18 cellular contexts compared by ENCODE assay signal in genomic region chr19:5958074-5958850, GRCh38. TPM values are rescaled to one million over a fixed set of nuclear protein-coding genes. Genes with fewer than 3 reads are reported as not detected.
DNase-seq lines count a peak whose midpoint lies in the region; ATAC-seq and TF ChIP-seq lines count a peak whose summit lies in the region.
"Had no signal": no experiment of that assay in that cellular context is flagged by ENCODE, and none has a peak within 500 bp of the region (broad histone marks: within the 10 kb centered on the region; RNA-seq: fewer than 3 reads in every experiment).

No MANE protein-coding gene starts in this region.

- H3K4me3 ChIP-seq in cardiac muscle cell, result no peak overlapping the region
- no peak overlapping the region for H3K4me3 ChIP-seq in endocrine pancreas (ENCODE audit: control insufficient read depth, insufficient read depth, low read length)
- no peak overlapping the region for H3K4me3 ChIP-seq in GM23248
- H3K4me3 ChIP-seq: BLaER1 treated with 17β-estradiol and CSF1 and Interleukin-3, amounts not matched to agents 10 nM and 100 nM had no signal

- H3K9ac ChIP-seq in endocrine pancreas (ENCODE audit: control insufficient read depth, insufficient read depth, low read length) (peak overlapping the region; percentile 27), GM23248 (no peak overlapping the region)

- peaks cover 45% of the 10 kb centered on the region for H3F3A ChIP-seq in GM23248 (ENCODE audit: insufficient read depth)

- peaks cover 100% of the 10 kb centered on the region for H3K79me2 ChIP-seq in GM23248 (ENCODE audit: insufficient read depth)

- H3K9me3 ChIP-seq in cardiac muscle cell (ENCODE audit: low read depth) (no peaks in the 10 kb centered on the region), endocrine pancreas (ENCODE audit: control insufficient read depth, low read length) (no peaks in the 10 kb centered on the region), GM23248 (ENCODE audit: low read depth) (no peaks in the 10 kb centered on the region)
- H3K9me3 ChIP-seq: BLaER1 treated with 17β-estradiol and CSF1 and Interleukin-3, amounts not matched to agents 10 nM and 100 nM had no signal

- H3K4me1 ChIP-seq in cardiac muscle cell (ENCODE audit: low read depth), result peaks cover 86% of the 10 kb centered on the region
- peaks cover 11% of the 10 kb centered on the region for H3K4me1 ChIP-seq in endocrine pancreas (ENCODE audit: control insufficient read depth, insufficient read depth, low read length)
- peaks cover 39% of the 10 kb centered on the region for H3K4me1 ChIP-seq in GM23248 (ENCODE audit: insufficient read depth)

- 91% methylated on average over 21 of the region's 21 CpGs for WGBS in GM23248 (ENCODE audit: low coverage in 1 of 2, low lambda C conversion rate in 2 of 2, missing lambda C conversion rate in 2 of 2), 2 experiments

- no peaks in the 10 kb centered on the region for H3K36me3 ChIP-seq in cardiac muscle cell
- H3K36me3 ChIP-seq in endocrine pancreas (ENCODE audit: control insufficient read depth, insufficient read depth, low read length), result no peaks in the 10 kb centered on the region
- H3K36me3 ChIP-seq in GM23248 (ENCODE audit: low read depth), result no peaks in the 10 kb centered on the region

- no peak for TF ChIP-seq CTCF in cardiac muscle cell (IDR thresholded peaks at IDR 0.05; ENCODE audit: low read depth, low read length)

- H3K4me2 ChIP-seq in GM23248 (ENCODE audit: unreplicated experiment), result no peak overlapping the region

- H2AFZ ChIP-seq in GM23248, result no peak overlapping the region

- no peaks in the 10 kb centered on the region for H3K9me3 Mint-ChIP-seq in stimulated activated memory B cell treated with anti-CD40 and anti-IgM and Interleukin-4, amounts not matched to agents 10 μg/mL and 1 μg/mL and 100 μg/mL, for 72 hours
- H3K9me3 Mint-ChIP-seq: HFFc6, IgD-negative memory B cell had no signal

- H3K36me3 Mint-ChIP-seq in stimulated activated memory B cell treated with anti-CD40 and anti-IgM and Interleukin-4, amounts not matched to agents 10 μg/mL and 1 μg/mL and 100 μg/mL, for 72 hours, result peaks cover 8% of the 10 kb centered on the region

- peaks cover 4% of the 10 kb centered on the region; the same call in 1 of the 2 replicates for H4K20me1 ChIP-seq in GM23248 (ENCODE audit: insufficient read depth)

- H3K27ac ChIP-seq in cardiac muscle cell (peak overlapping the region; percentile 82), GM23248 (no peak overlapping the region)

- DNase-seq in cardiac muscle cell (ENCODE audit: low read depth in 1 of 2, low spot score in 1 of 2) (no peak), Right ventricle myocardium superior (no peak), NCI-H69 (lab: John Stamatoyannopoulos, UW) (peak; percentile 47), GM23248 (no peak)
- DNase-seq in activated effector memory CD4-positive, alpha-beta T cell treated with Interleukin-2 at 50 U/mL for 16 hours, result no peak
- DNase-seq: activated effector memory CD4-positive, alpha-beta T cell treated with anti-CD3 and anti-CD28 coated beads, Interleukin-2, amount 50 U/mL, for 16 hours; cerebellar nuclear complex; EL; HFFc6; midbrain; NCI-H1417 treated with DMSO at 0.1 percent for 48 hours; NCI-H82; stimulated activated CD4-positive, alpha-beta T cell treated with anti-CD3 and anti-CD28 coated beads, Interleukin-4, amount 100 ng/mL, for 24 hours had no signal

- ATAC-seq in Right ventricle myocardium superior (ENCODE audit: poor library complexity), result no peak
- no peak for ATAC-seq in stimulated activated memory B cell treated with anti-CD40 and anti-IgM and Interleukin-4, amounts not matched to agents 10 μg/mL and 1 μg/mL and 100 μg/mL, for 72 hours
- ATAC-seq in HG03571 (IDR thresholded peaks at IDR 0.05; ENCODE audit: unreplicated experiment), result no peak

- H3K4me3 Mint-ChIP-seq in stimulated activated memory B cell treated with anti-CD40 and anti-IgM and Interleukin-4, amounts not matched to agents 10 μg/mL and 1 μg/mL and 100 μg/mL, for 72 hours, result no peak overlapping the region
- H3K4me3 Mint-ChIP-seq: HFFc6, IgD-negative memory B cell had no signal

- H3K27me3 ChIP-seq in cardiac muscle cell (no peaks in the 10 kb centered on the region), endocrine pancreas (ENCODE audit: control insufficient read depth, insufficient read depth, low read length) (no peaks in the 10 kb centered on the region), GM23248 (replicated peaks; ENCODE audit: insufficient read depth) (no peaks in the 10 kb centered on the region)
- H3K27me3 ChIP-seq: BLaER1 treated with 17β-estradiol and CSF1 and Interleukin-3, amounts not matched to agents 10 nM and 100 nM had no signal

- peaks cover 73% of the 10 kb centered on the region for H3K4me1 Mint-ChIP-seq in stimulated activated memory B cell treated with anti-CD40 and anti-IgM and Interleukin-4, amounts not matched to agents 10 μg/mL and 1 μg/mL and 100 μg/mL, for 72 hours

- no peaks in the 10 kb centered on the region for H3K27me3 Mint-ChIP-seq in stimulated activated memory B cell treated with anti-CD40 and anti-IgM and Interleukin-4, amounts not matched to agents 10 μg/mL and 1 μg/mL and 100 μg/mL, for 72 hours
- H3K27me3 Mint-ChIP-seq: IgD-negative memory B cell had no signal

- intact Hi-C loops in Right ventricle myocardium superior (cut with DNase I), result no loop called here

- peak overlapping the region; percentile 55 for H3K27ac Mint-ChIP-seq in stimulated activated memory B cell treated with anti-CD40 and anti-IgM and Interleukin-4, amounts not matched to agents 10 μg/mL and 1 μg/mL and 100 μg/mL, for 72 hours
- H3K27ac Mint-ChIP-seq: HFFc6 had no signal

- H3K9me2 ChIP-seq in GM23248 (ENCODE audit: insufficient read depth), result no peaks in the 10 kb centered on the region

- in situ Hi-C loops in GM23248 (cut with MboI), result no loop called here

RNA-seq across cellular contexts. Expression of gene RANBP3, which starts 19.7 kb away (rescaled TPM):
- total RNA-seq in cardiac muscle cell (102 and 108 TPM in 2 replicates), Right ventricle myocardium superior (57.4 TPM)
- polyA plus RNA-seq in cardiac muscle cell (17.7 and 18.3 TPM in 2 replicates), GM23248 (2016; fragmentation: Nextera tagmentation; extraction: Ambion mirVana) (50.0 and 51.7 TPM in 2 replicates)
- total RNA-seq in GM23248 (2014; rRNA removed; shearing (Covaris generic)), result 41.8 and 53.5 TPM in 2 replicates

RNA-seq across cellular contexts. Expression of gene CAPS, which starts 44.2 kb away (rescaled TPM):
- 14.4 and 23.6 TPM in 2 replicates for total RNA-seq in cardiac muscle cell
- polyA plus RNA-seq in cardiac muscle cell, result 14.1 and 17.7 TPM in 2 replicates
- 3.4 TPM for total RNA-seq in Right ventricle myocardium superior
- 5.1 and 16.1 TPM in 2 replicates for total RNA-seq in GM23248 (2014; rRNA removed; shearing (Covaris generic))
- 6.7 and 7.0 TPM in 2 replicates for polyA plus RNA-seq in GM23248 (2016; fragmentation: Nextera tagmentation; extraction: Ambion mirVana)

RNA-seq across cellular contexts. Expression of gene VMAC, which starts 53.6 kb away (rescaled TPM):
- total RNA-seq in cardiac muscle cell (13.0 and 23.1 TPM in 2 replicates), Right ventricle myocardium superior (2.1 TPM)
- polyA plus RNA-seq in cardiac muscle cell (3.9 and 6.2 TPM in 2 replicates), GM23248 (2016; fragmentation: Nextera tagmentation; extraction: Ambion mirVana) (1.8 and 2.1 TPM in 2 replicates)
- 3.8 and 4.4 TPM in 2 replicates for total RNA-seq in GM23248 (2014; rRNA removed; shearing (Covaris generic))

RNA-seq across cellular contexts. Expression of gene NDUFA11, which starts 54.7 kb away (rescaled TPM):
- total RNA-seq in cardiac muscle cell (295 and 485 TPM in 2 replicates), Right ventricle myocardium superior (606 TPM)
- polyA plus RNA-seq in cardiac muscle cell (738 and 760 TPM in 2 replicates), GM23248 (2016; fragmentation: Nextera tagmentation; extraction: Ambion mirVana) (585 and 588 TPM in 2 replicates)
- 215 and 231 TPM in 2 replicates for total RNA-seq in GM23248 (2014; rRNA removed; shearing (Covaris generic))
